ENCODE assay signal across 29 cellular contexts in the genomic region with DNA sequence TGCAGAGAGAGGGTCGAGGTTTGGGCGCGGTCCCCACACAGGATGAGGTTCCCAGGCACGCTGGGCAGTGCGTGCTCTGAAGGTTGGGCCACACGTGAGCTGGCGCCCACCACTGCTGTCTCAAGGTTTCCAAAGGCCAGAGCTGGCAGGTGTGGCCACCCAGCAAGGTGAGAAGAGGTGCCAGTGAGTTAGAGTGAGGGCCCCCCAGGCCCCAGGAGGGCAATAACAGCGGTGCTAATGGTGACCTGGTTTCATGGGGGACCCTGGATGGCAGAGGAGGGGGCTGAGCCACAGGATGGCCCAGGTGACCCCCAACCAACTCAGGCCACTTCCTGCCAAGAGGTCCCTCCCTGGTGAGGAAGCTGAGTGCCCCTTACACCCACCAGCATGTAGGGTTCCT.
"Had no signal": no experiment of that assay in that cellular context is flagged by ENCODE, and none has a peak within 500 bp of the region (broad histone marks: within the 10 kb centered on the region; RNA-seq: fewer than 3 reads in every experiment).

No MANE protein-coding gene starts in this region.

- H3K36me3 Mint-ChIP-seq: activated CD4-positive, alpha-beta memory T cell treated with anti-CD3 and anti-CD28 coated beads for 36 hours; activated CD8-positive, alpha-beta memory T cell treated with anti-CD3 and anti-CD28 coated beads, Interleukin-2, amount 10 ng/mL, durations not matched to agents 7 days and 5 days; activated naive CD4-positive, alpha-beta T cell treated with anti-CD3 and anti-CD28 coated beads, Interleukin-2, amount 10 ng/mL, durations not matched to agents 7 days and 5 days; activated naive CD4-positive, alpha-beta T cell treated with anti-CD3 and anti-CD28 coated beads, Interleukin-2, amount 50 U/mL, for 72 hours; activated naive CD8-positive, alpha-beta T cell treated with anti-CD3 and anti-CD28 coated beads, Interleukin-2, amount 10 ng/mL, durations not matched to agents 7 days and 5 days had no signal

- DNase-seq: activated CD4-positive, alpha-beta memory T cell treated with anti-CD3 and anti-CD28 coated beads for 36 hours; activated CD4-positive, alpha-beta T cell treated with anti-CD3 and anti-CD28 coated beads for 36 hours; activated CD4-positive, alpha-beta T cell treated with anti-CD3 and anti-CD28 coated beads, Interleukin-2, amount 10 ng/mL, durations not matched to agents 24 days and 14 days; activated CD4-positive, CD25-positive, alpha-beta regulatory T cell; activated CD4-positive, CD25-positive, alpha-beta regulatory T cell treated with anti-CD3 and anti-CD28 coated beads, Interleukin-2, amount 50 U/mL, for 72 hours; activated CD8-positive, alpha-beta memory T cell treated with anti-CD3 and anti-CD28 coated beads, Interleukin-2, amount 10 ng/mL, durations not matched to agents 7 days and 5 days; activated CD8-positive, alpha-beta memory T cell treated with anti-CD3 and anti-CD28 coated beads, Interleukin-2, amount 50 U/mL, for 4 hours; activated CD8-positive, alpha-beta T cell treated with anti-CD3 and anti-CD28 coated beads, Interleukin-2, amount 10 ng/mL, durations not matched to agents 7 days and 5 days; activated effector memory CD4-positive, alpha-beta T cell treated with anti-CD3 and anti-CD28 coated beads, Interleukin-2, amount 50 U/mL, for 16 hours; activated naive CD4-positive, alpha-beta T cell treated with anti-CD3 and anti-CD28 coated beads, Interleukin-2, amount 10 ng/mL, durations not matched to agents 7 days and 5 days; activated naive CD8-positive, alpha-beta T cell treated with anti-CD3 and anti-CD28 coated beads, Interleukin-2, amount 10 ng/mL, durations not matched to agents 7 days and 5 days; activated T-cell treated with anti-CD3 and anti-CD28 coated beads, Interleukin-2, amount 50 U/mL, for 1 hour; activated T-cell treated with anti-CD3 and anti-CD28 coated beads, Interleukin-2, amount 50 U/mL, for 48 hours; central memory CD4-positive, alpha-beta T cell; cerebellar nuclear complex; colonic mucosa; effector CD8-positive, alpha-beta T cell; esophagus squamous epithelium; foreskin melanocyte; T-helper 2 cell had no signal

- H3K4me1 Mint-ChIP-seq: activated CD4-positive, alpha-beta T cell treated with anti-CD3 and anti-CD28 coated beads for 36 hours; activated CD4-positive, alpha-beta T cell treated with anti-CD3 and anti-CD28 coated beads, Interleukin-2, amount 10 ng/mL, durations not matched to agents 24 days and 14 days; activated CD8-positive, alpha-beta memory T cell treated with anti-CD3 and anti-CD28 coated beads, Interleukin-2, amount 10 ng/mL, durations not matched to agents 7 days and 5 days had no signal

- H3K36me3 ChIP-seq: ascending aorta, breast epithelium, cardiac muscle cell, colonic mucosa, esophagus squamous epithelium, gastroesophageal sphincter had no signal

- H3K9me3 Mint-ChIP-seq: activated CD4-positive, alpha-beta memory T cell treated with anti-CD3 and anti-CD28 coated beads for 36 hours; activated CD4-positive, alpha-beta T cell treated with anti-CD3 and anti-CD28 coated beads, Interleukin-2, amount 10 ng/mL, durations not matched to agents 24 days and 14 days; activated naive CD4-positive, alpha-beta T cell treated with anti-CD3 and anti-CD28 coated beads, Interleukin-2, amount 10 ng/mL, durations not matched to agents 7 days and 5 days; activated naive CD4-positive, alpha-beta T cell treated with anti-CD3 and anti-CD28 coated beads, Interleukin-2, amount 50 U/mL, for 72 hours; activated naive CD8-positive, alpha-beta T cell treated with anti-CD3 and anti-CD28 coated beads, Interleukin-2, amount 10 ng/mL, durations not matched to agents 7 days and 5 days; activated T-helper 1 cell treated with anti-CD3 and anti-CD28 coated beads, Interleukin-12 subunit alpha, Interleukin-12 subunit beta, Interleukin-2, Interleukin-4 antibody, amounts not matched to agents 30 ng/mL and 10 ng/mL and 1 ng/mL, durations not matched to agents 14 hours and 24 hours and 36 hours; activated T-helper 2 cell treated with anti-CD3 and anti-CD28 coated beads, Interferon-gamma antibody, Interleukin-2, Interleukin-4, amounts not matched to agents 10 μg/mL and 5 μg/mL and 100 μg/mL, durations not matched to agents 14 hours and 24 hours and 36 hours had no signal

- H3K4me1 ChIP-seq: ascending aorta, breast epithelium, colonic mucosa, esophagus squamous epithelium, gastroesophageal sphincter had no signal

- ATAC-seq: activated CD4-positive, alpha-beta T cell treated with anti-CD3 and anti-CD28 coated beads for 36 hours; activated CD8-positive, alpha-beta memory T cell treated with anti-CD3 and anti-CD28 coated beads, Interleukin-2, amount 10 ng/mL, durations not matched to agents 7 days and 5 days; activated CD8-positive, alpha-beta T cell treated with anti-CD3 and anti-CD28 coated beads, Interleukin-2, amount 10 ng/mL, durations not matched to agents 7 days and 5 days; activated naive CD4-positive, alpha-beta T cell treated with anti-CD3 and anti-CD28 coated beads, Interleukin-2, amount 50 U/mL, for 72 hours; gastroesophageal sphincter had no signal

- H3K9me3 ChIP-seq: ascending aorta, breast epithelium, colonic mucosa, esophagus squamous epithelium, gastroesophageal sphincter had no signal

- H3K4me3 Mint-ChIP-seq: activated CD4-positive, alpha-beta memory T cell treated with anti-CD3 and anti-CD28 coated beads for 36 hours; activated CD4-positive, alpha-beta T cell treated with anti-CD3 and anti-CD28 coated beads for 36 hours; activated CD4-positive, alpha-beta T cell treated with anti-CD3 and anti-CD28 coated beads, Interleukin-2, amount 10 ng/mL, durations not matched to agents 24 days and 14 days; activated CD8-positive, alpha-beta memory T cell treated with anti-CD3 and anti-CD28 coated beads, Interleukin-2, amount 10 ng/mL, durations not matched to agents 7 days and 5 days; activated CD8-positive, alpha-beta T cell treated with anti-CD3 and anti-CD28 coated beads, Interleukin-2, amount 10 ng/mL, durations not matched to agents 7 days and 5 days; activated naive CD4-positive, alpha-beta T cell treated with anti-CD3 and anti-CD28 coated beads, Interleukin-2, amount 10 ng/mL, durations not matched to agents 7 days and 5 days; activated naive CD8-positive, alpha-beta T cell treated with anti-CD3 and anti-CD28 coated beads, Interleukin-2, amount 10 ng/mL, durations not matched to agents 7 days and 5 days; activated T-helper 1 cell treated with anti-CD3 and anti-CD28 coated beads, Interleukin-12 subunit alpha, Interleukin-12 subunit beta, Interleukin-2, Interleukin-4 antibody, amounts not matched to agents 30 ng/mL and 10 ng/mL and 1 ng/mL, durations not matched to agents 14 hours and 24 hours and 36 hours; brain had no signal

- H3K27ac ChIP-seq: ascending aorta, breast epithelium, cardiac muscle cell, colonic mucosa, epithelial cell of prostate, esophagus squamous epithelium, gastroesophageal sphincter had no signal

- H3K27me3 Mint-ChIP-seq: activated CD4-positive, alpha-beta T cell treated with anti-CD3 and anti-CD28 coated beads, Interleukin-2, amount 10 ng/mL, durations not matched to agents 24 days and 14 days; activated CD8-positive, alpha-beta memory T cell treated with anti-CD3 and anti-CD28 coated beads, Interleukin-2, amount 10 ng/mL, durations not matched to agents 7 days and 5 days; activated naive CD8-positive, alpha-beta T cell treated with anti-CD3 and anti-CD28 coated beads, Interleukin-2, amount 10 ng/mL, durations not matched to agents 7 days and 5 days had no signal

- H3K27me3 ChIP-seq: ascending aorta, cardiac muscle cell, colonic mucosa had no signal

- H3K27ac Mint-ChIP-seq: activated CD4-positive, alpha-beta memory T cell treated with anti-CD3 and anti-CD28 coated beads for 36 hours; activated CD4-positive, alpha-beta T cell treated with anti-CD3 and anti-CD28 coated beads for 36 hours; activated CD4-positive, alpha-beta T cell treated with anti-CD3 and anti-CD28 coated beads, Interleukin-2, amount 10 ng/mL, durations not matched to agents 24 days and 14 days; activated CD8-positive, alpha-beta memory T cell treated with anti-CD3 and anti-CD28 coated beads, Interleukin-2, amount 10 ng/mL, durations not matched to agents 7 days and 5 days; activated CD8-positive, alpha-beta T cell treated with anti-CD3 and anti-CD28 coated beads, Interleukin-2, amount 10 ng/mL, durations not matched to agents 7 days and 5 days; activated naive CD4-positive, alpha-beta T cell treated with anti-CD3 and anti-CD28 coated beads, Interleukin-2, amount 10 ng/mL, durations not matched to agents 7 days and 5 days; activated naive CD4-positive, alpha-beta T cell treated with anti-CD3 and anti-CD28 coated beads, Interleukin-2, amount 50 U/mL, for 72 hours; activated naive CD8-positive, alpha-beta T cell treated with anti-CD3 and anti-CD28 coated beads, Interleukin-2, amount 10 ng/mL, durations not matched to agents 7 days and 5 days; activated T-helper 1 cell treated with anti-CD3 and anti-CD28 coated beads, Interleukin-12 subunit alpha, Interleukin-12 subunit beta, Interleukin-2, Interleukin-4 antibody, amounts not matched to agents 30 ng/mL and 10 ng/mL and 1 ng/mL, durations not matched to agents 14 hours and 24 hours and 36 hours; activated T-helper 2 cell treated with anti-CD3 and anti-CD28 coated beads, Interferon-gamma antibody, Interleukin-2, Interleukin-4, amounts not matched to agents 10 μg/mL and 5 μg/mL and 100 μg/mL, durations not matched to agents 14 hours and 24 hours and 36 hours; brain had no signal

- H3K4me3 ChIP-seq: ascending aorta, breast epithelium, cardiac muscle cell, colonic mucosa, esophagus squamous epithelium, gastroesophageal sphincter had no signal
